Comparison of ENCODE assay signal across 1 cellular context in genomic region chr14:81392052-81392451, GRCh38.
A peak's percentile ranks its signal among the peaks of the same experiment; 100 is the strongest.
TF ChIP-seq lines count a peak whose summit lies in the region.

No MANE protein-coding gene starts in this region.

TF ChIP-seq in K562, 482 proteins besides CTCF, POLR2A, EP300 and RAD21:
- TF ChIP-seq ZNF766 (CRISPR knock-in tag; conservative IDR thresholded peaks at IDR 0.05): no peak
- TF ChIP-seq ZBTB40 (IDR thresholded peaks at IDR 0.05): 0 out of 2 replicates have a peak, but pooled peaks have one; percentile 54
- TF ChIP-seq ZBTB40 (CRISPR knock-in tag; IDR thresholded peaks at IDR 0.05): no peak
